In the genomic region with DNA sequence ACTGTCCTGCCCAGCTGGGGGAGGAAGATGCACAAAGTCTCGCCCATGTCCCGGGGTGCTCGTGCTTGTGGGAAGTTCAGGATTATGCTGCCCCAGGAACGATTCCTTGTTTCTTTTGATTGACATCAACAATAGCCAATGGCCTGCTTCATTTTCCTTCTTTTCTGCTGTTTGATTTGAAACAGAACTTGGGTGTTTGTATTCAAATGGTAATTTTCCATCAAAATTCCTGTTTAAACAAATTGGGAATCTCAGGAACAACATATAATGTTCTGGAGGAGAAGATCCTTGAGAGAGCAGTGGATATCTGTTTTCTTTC, we compare ENCODE assay signal across 29 cellular contexts.
"Had no signal": no experiment of that assay in that cellular context is flagged by ENCODE, and none has a peak within 500 bp of the region (broad histone marks: within the 10 kb centered on the region; RNA-seq: fewer than 3 reads in every experiment).

No MANE protein-coding gene starts in this region.

- H3K27ac ChIP-seq: brain microvascular endothelial cell, esophagus muscularis mucosa, WERI-Rb-1 had no signal

- ATAC-seq: activated CD4-positive, CD25-positive, alpha-beta regulatory T cell treated with anti-CD3 and anti-CD28 coated beads, Interleukin-2, amount 50 U/mL, for 24 hours; activated CD8-positive, alpha-beta T cell treated with anti-CD3 and anti-CD28 coated beads for 36 hours; activated T-cell treated with anti-CD3 and anti-CD28 coated beads, Interleukin-2, amount 50 U/mL, for 4 hours; activated T-helper 17 cell treated with anti-CD3 and anti-CD28 coated beads, Interleukin-2, amount 50 U/mL, for 72 hours; effector memory CD8-positive, alpha-beta T cell; gastroesophageal sphincter; T-helper 17 cell had no signal

- H3K36me3 ChIP-seq: brain microvascular endothelial cell, gastroesophageal sphincter, WERI-Rb-1 had no signal

- DNase-seq: activated B cell treated with CpG ODN at 0.5 μM for 24 hours; activated CD4-positive, alpha-beta T cell treated with anti-CD3 and anti-CD28 coated beads for 48 hours; activated CD4-positive, alpha-beta T cell treated with anti-CD3 and anti-CD28 coated beads, Interleukin-2, amount 50 U/mL, for 1 hour; activated CD4-positive, alpha-beta T cell treated with anti-CD3 and anti-CD28 coated beads, Interleukin-2, amount 50 U/mL, for 48 hours; activated CD8-positive, alpha-beta memory T cell treated with anti-CD3 and anti-CD28 coated beads for 24 hours; activated CD8-positive, alpha-beta T cell treated with anti-CD3 and anti-CD28 coated beads for 36 hours; activated effector memory CD4-positive, alpha-beta T cell treated with Interleukin-2 at 50 U/mL for 16 hours; activated gamma-delta T cell treated with Interleukin-2 at 50 U/mL for 16 hours; activated naive CD4-positive, alpha-beta T cell treated with anti-CD3 and anti-CD28 coated beads, Interleukin-2, amount 50 U/mL, for 16 hours; activated naive CD4-positive, alpha-beta T cell treated with Interleukin-2 at 50 U/mL for 16 hours; activated T-cell treated with anti-CD3 and anti-CD28 coated beads, Interleukin-2, amount 50 U/mL, for 4 hours; amniotic stem cell; anterior cingulate cortex; brain microvascular endothelial cell; caudate nucleus; cortex of kidney; dermis blood vessel endothelial cell; effector CD4-positive, alpha-beta T cell; effector memory CD8-positive, alpha-beta T cell; erythroblast; foreskin melanocyte; T-helper 1 cell; T-helper 17 cell; T1000; WERI-Rb-1 had no signal

- H3K9me3 ChIP-seq: esophagus muscularis mucosa, gastroesophageal sphincter had no signal

- H3K4me3 ChIP-seq: esophagus muscularis mucosa, gastroesophageal sphincter had no signal

- H3K27me3 ChIP-seq: brain microvascular endothelial cell, esophagus muscularis mucosa, gastroesophageal sphincter had no signal
